In genomic region chr12:109124878-109125648, GRCh38 we compare ENCODE assay signal across 19 cellular contexts. TPM values are rescaled to one million over a fixed set of nuclear protein-coding genes. Genes with fewer than 3 reads are reported as not detected.
DNase-seq lines count a peak whose midpoint lies in the region; ATAC-seq and TF ChIP-seq lines count a peak whose summit lies in the region.
"Had no signal": no experiment of that assay in that cellular context is flagged by ENCODE, and none has a peak within 500 bp of the region (broad histone marks: within the 10 kb centered on the region; RNA-seq: fewer than 3 reads in every experiment).

No MANE protein-coding gene starts in this region.

- H3K27me3 ChIP-seq in vagina: no peaks in the 10 kb centered on the region
- no peaks in the 10 kb centered on the region for H3K27me3 ChIP-seq in SK-N-SH (ENCODE audit: insufficient read depth)

- peak overlapping the region; percentile 21 for H3K27ac ChIP-seq in vagina
- H3K27ac ChIP-seq in SK-N-SH (ENCODE audit: low read depth in 2 of 2, low read length in 1 of 2): no peak overlapping the region
- H3K27ac ChIP-seq: 22Rv1, C4-2B, PC-9, RWPE1 had no signal

- no peaks in the 10 kb centered on the region for H3K9me2 ChIP-seq in SK-N-SH

- no peak for TF ChIP-seq RAD21 in SK-N-SH (IDR thresholded peaks at IDR 0.05; ENCODE audit: low read length)

- no peaks in the 10 kb centered on the region for H3K79me2 ChIP-seq in SK-N-SH (ENCODE audit: insufficient read depth)

- no peak overlapping the region for H2AFZ ChIP-seq in SK-N-SH (ENCODE audit: low read depth)
- H2AFZ ChIP-seq: PC-9 had no signal

- no peak for TF ChIP-seq EP300 in SK-N-SH (IDR thresholded peaks at IDR 0.05; ENCODE audit: borderline replicate concordance in 1 of 2, low read depth in 1 of 2, low read length in 1 of 2)

- WGBS in SK-N-SH (ENCODE audit: low lambda C conversion rate): 76% methylated on average over 12 of the region's 12 CpGs

- intact Hi-C loops in Right ventricle myocardium superior (cut with DNase I) (loop anchor here (5.0 kb wide), 1 partner anchor 32 kb away; no protein-coding TSS in a partner anchor), Right ventricle myocardium inferior (cut with DNase I) (no loop called here), sciatic nerve (cut with DNase I) (no loop called here), vagina (cut with DNase I) (no loop called here)

- CTCF ChIA-PET in SK-N-SH (lab: Yijun Ruan, JAX): interaction anchor here (1.1 to 5.5 kb wide), 2 partner anchors 9 to 13 kb away, joined by 3 to 36 read pairs; no protein-coding TSS in a partner anchor

- no peak for DNase-seq in Right ventricle myocardium superior
- DNase-seq in Right ventricle myocardium inferior (ENCODE audit: missing footprints): no peak
- DNase-seq in myocyte (ENCODE audit: low read depth): peak; percentile 42
- DNase-seq in sciatic nerve (ENCODE audit: low spot score): peak; percentile 38
- no peak for DNase-seq in vagina (ENCODE audit: extremely low spot score in 2 of 2)
- DNase-seq in SK-N-SH: no peak
- DNase-seq: AML-193, DMS79, KG1, NCI-H187, NCI-H2107, NCI-H2227 treated with DMSO at 0.1 percent for 48 hours, NCI-H510A treated with DMSO at 0.1 percent for 48 hours, PC-9 had no signal

- peaks cover 13% of the 10 kb centered on the region for H3K4me1 ChIP-seq in vagina
- H3K4me1 ChIP-seq in SK-N-SH (ENCODE audit: control insufficient read depth in 1 of 2, insufficient read depth in 2 of 2, low read depth in 1 of 2, low read length in 1 of 2): no peaks in the 10 kb centered on the region

- ATAC-seq in Right ventricle myocardium superior (ENCODE audit: poor library complexity) (peak; percentile 13), Right ventricle myocardium inferior (no peak), sciatic nerve (no peak), HG02981 (IDR thresholded peaks at IDR 0.05; ENCODE audit: unreplicated experiment) (no peak), GM21619 (IDR thresholded peaks at IDR 0.05; ENCODE audit: unreplicated experiment) (no peak)

- POLR2A ChIA-PET in SK-N-SH (lab: Yijun Ruan, JAX): no interaction called here

- TF ChIP-seq CTCF in vagina (IDR thresholded peaks at IDR 0.05): no peak
- no peak for TF ChIP-seq CTCF in SK-N-SH (IDR thresholded peaks at IDR 0.05)

- H3K9me3 ChIP-seq in vagina (no peaks in the 10 kb centered on the region), SK-N-SH (no peaks in the 10 kb centered on the region)

- H3F3A ChIP-seq in SK-N-SH (replicated peaks; ENCODE audit: insufficient read depth): no peaks in the 10 kb centered on the region

- no peaks in the 10 kb centered on the region for H4K20me1 ChIP-seq in SK-N-SH (ENCODE audit: insufficient read depth)

- H3K36me3 ChIP-seq in vagina (no peaks in the 10 kb centered on the region), SK-N-SH (replicated peaks in 1 of 2; ENCODE audit: control insufficient read depth in 1 of 2, insufficient read depth in 2 of 2, low read length in 1 of 2) (no peaks in the 10 kb centered on the region)

- H3K9ac ChIP-seq in SK-N-SH: no peak overlapping the region

- no peak overlapping the region for H3K4me2 ChIP-seq in SK-N-SH
- H3K4me2 ChIP-seq: PC-9 had no signal

- TF ChIP-seq POLR2A in vagina (IDR thresholded peaks at IDR 0.05): no peak

- no peak overlapping the region for H3K4me3 ChIP-seq in vagina
- no peak overlapping the region for H3K4me3 ChIP-seq in SK-N-SH (ENCODE audit: low read depth in 2 of 2, low read length in 1 of 2)
- H3K4me3 ChIP-seq: PC-9 had no signal

TF ChIP-seq in SK-N-SH, 30 proteins besides CTCF, POLR2A, EP300 and RAD21 (continues in another document):
- TF ChIP-seq RFX5 (IDR thresholded peaks at IDR 0.05; ENCODE audit: low read length) (no peak), IRF3 (IDR thresholded peaks at IDR 0.05; ENCODE audit: low read depth, low read length) (no peak), REST (IDR thresholded peaks at IDR 0.05; ENCODE audit: low read depth, low read length) (no peak), MAX (IDR thresholded peaks at IDR 0.05; ENCODE audit: low read depth) (no peak), ZBTB33 (IDR thresholded peaks at IDR 0.05; ENCODE audit: borderline replicate concordance, low read depth) (no peak), FOSL2 (IDR thresholded peaks at IDR 0.05; ENCODE audit: borderline replicate concordance, low read depth) (no peak), FOXM1 (IDR thresholded peaks at IDR 0.05; ENCODE audit: low read depth) (no peak)
- TF ChIP-seq, protein P1, sequence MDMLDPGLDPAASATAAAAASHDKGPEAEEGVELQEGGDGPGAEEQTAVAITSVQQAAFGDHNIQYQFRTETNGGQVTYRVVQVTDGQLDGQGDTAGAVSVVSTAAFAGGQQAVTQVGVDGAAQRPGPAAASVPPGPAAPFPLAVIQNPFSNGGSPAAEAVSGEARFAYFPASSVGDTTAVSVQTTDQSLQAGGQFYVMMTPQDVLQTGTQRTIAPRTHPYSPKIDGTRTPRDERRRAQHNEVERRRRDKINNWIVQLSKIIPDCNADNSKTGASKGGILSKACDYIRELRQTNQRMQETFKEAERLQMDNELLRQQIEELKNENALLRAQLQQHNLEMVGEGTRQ (IDR thresholded peaks at IDR 0.05; ENCODE audit: borderline replicate concordance, low read depth, low read length): no peak

RNA-seq across cellular contexts. Expression of gene ACACB, which starts 8.7 kb away (rescaled TPM):
- total RNA-seq in Right ventricle myocardium superior (167 TPM), Right ventricle myocardium inferior (150 TPM), myocyte (8.7 and 10.5 TPM in 2 replicates), sciatic nerve (112 TPM), vagina (130 TPM)
- 5.5 TPM for polyA plus RNA-seq in myocyte (2012)
- polyA plus RNA-seq in SK-N-SH (2012; rRNA removed): 4.5 and 6.1 TPM in 2 replicates
- 1.7 and 2.7 TPM in 2 replicates for polyA plus RNA-seq in SK-N-SH (2012; cell fraction: cytosol; rRNA removed)
- polyA plus RNA-seq in SK-N-SH (2012; cell fraction: nucleus; rRNA removed): 14.3 and 15.2 TPM in 2 replicates

RNA-seq across cellular contexts. Expression of gene UNG, which starts 27.7 kb away (rescaled TPM):
- total RNA-seq in Right ventricle myocardium superior: 24.8 TPM
- 26.9 TPM for total RNA-seq in Right ventricle myocardium inferior
- total RNA-seq in myocyte: 29.8 and 36.0 TPM in 2 replicates
- polyA plus RNA-seq in myocyte (2012): 29.4 TPM
- 15.9 TPM for total RNA-seq in sciatic nerve
- 29.2 TPM for total RNA-seq in vagina
- 28.9 and 33.2 TPM in 2 replicates for polyA plus RNA-seq in SK-N-SH (2012; rRNA removed)
- 36.3 and 41.1 TPM in 2 replicates for polyA plus RNA-seq in SK-N-SH (2012; cell fraction: cytosol; rRNA removed)
- polyA plus RNA-seq in SK-N-SH (2012; cell fraction: nucleus; rRNA removed): 22.3 and 23.3 TPM in 2 replicates

RNA-seq across cellular contexts. Expression of gene ALKBH2, which starts 31.8 kb away (rescaled TPM):
- 7.2 TPM for total RNA-seq in Right ventricle myocardium superior
- 7.7 TPM for total RNA-seq in Right ventricle myocardium inferior
- total RNA-seq in myocyte: 9.3 and 16.1 TPM in 2 replicates
- 19.2 TPM for polyA plus RNA-seq in myocyte (2012)
- total RNA-seq in sciatic nerve: 12.6 TPM
- 14.5 TPM for total RNA-seq in vagina
- polyA plus RNA-seq in SK-N-SH (2012; rRNA removed): 47.3 and 53.7 TPM in 2 replicates
- polyA plus RNA-seq in SK-N-SH (2012; cell fraction: cytosol; rRNA removed): 39.1 and 39.3 TPM in 2 replicates
- 88.6 and 122 TPM in 2 replicates for polyA plus RNA-seq in SK-N-SH (2012; cell fraction: nucleus; rRNA removed)

Comparison
In these comparisons a context has a peak if more than half of its experiments do, and no peak if none do; other contexts are left out.
1. DNase-seq: peak in myocyte (single experiment) and sciatic nerve (single experiment); none in Right ventricle myocardium superior (single experiment), Right ventricle myocardium inferior (single experiment), vagina (0 of 2) and SK-N-SH (single experiment).